In the genomic region with DNA sequence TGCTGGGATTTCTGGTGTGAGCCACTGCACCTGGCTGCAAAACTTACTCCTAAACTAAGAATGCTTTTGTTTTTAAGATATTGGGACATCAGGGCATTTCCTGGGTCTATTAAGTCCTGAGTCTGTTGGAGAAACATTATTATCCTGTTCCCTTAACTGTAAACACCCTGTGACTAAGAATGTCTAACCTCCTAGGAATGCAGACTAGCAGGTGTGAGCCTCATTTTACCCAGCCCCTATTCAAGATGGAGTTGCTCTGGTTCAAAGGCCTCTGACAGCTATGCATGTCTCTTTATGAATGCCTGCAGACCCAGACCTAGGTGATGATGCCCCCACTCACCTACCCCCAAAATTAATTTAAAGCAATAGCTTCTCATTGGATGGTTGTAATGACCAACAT, we compare ENCODE assay signal across 23 cellular contexts. TPM values are rescaled to one million over a fixed set of nuclear protein-coding genes. Genes with fewer than 3 reads are reported as not detected.
DNase-seq lines count a peak whose midpoint lies in the region; ATAC-seq, FAIRE-seq and TF ChIP-seq lines count a peak whose summit lies in the region.
"Had no signal": no experiment of that assay in that cellular context is flagged by ENCODE, and none has a peak within 500 bp of the region (broad histone marks: within the 10 kb centered on the region; RNA-seq: fewer than 3 reads in every experiment).

No MANE protein-coding gene starts in this region.

- H3K27ac ChIP-seq in A549: no peak overlapping the region
- H3K27ac ChIP-seq in ovary: no peak overlapping the region
- H3K27ac ChIP-seq: heart right ventricle, left ventricle myocardium inferior had no signal

- CTCF ChIA-PET in A549 (lab: Yijun Ruan, JAX): no interaction called here

- DNase-seq in A549 (ENCODE audit: low read depth in 1 of 2, low spot score in 1 of 2) (peak in 1 of 2 experiments; percentile 4), HT-29 (ENCODE audit: low spot score) (peak; percentile 9), astrocyte of the spinal cord (ENCODE audit: low read depth, low spot score) (peak; percentile 4), iris pigment epithelial cell (ENCODE audit: low read depth) (peak; percentile 84), NCI-H1417 treated with DMSO at 0.1 percent for 48 hours (lab: John Stamatoyannopoulos, UW) (no peak), ovary (no peak)
- no peak for DNase-seq in activated CD4-positive, alpha-beta T cell treated with anti-CD3 and anti-CD28 coated beads, Interleukin-2, amount 10 ng/mL, durations not matched to agents 24 days and 14 days
- DNase-seq: activated CD4-positive, alpha-beta T cell treated with anti-CD3 and anti-CD28 coated beads for 1 hour; activated CD8-positive, alpha-beta memory T cell treated with anti-CD3 and anti-CD28 coated beads, Interleukin-2, amount 50 U/mL, for 4 hours; activated naive CD4-positive, alpha-beta T cell treated with Interleukin-2 at 50 U/mL for 16 hours; CD8-positive, alpha-beta memory T cell; GF-D8; heart right ventricle; left ventricle myocardium inferior; naive thymus-derived CD8-positive, alpha-beta T cell; NCI-H1417; NCI-H526 treated with DMSO at 0.1 percent for 48 hours; stimulated activated CD4-positive, alpha-beta T cell treated with anti-CD3 and anti-CD28 coated beads, Interleukin-1b, Interleukin-23, amount 100 ng/mL, for 48 hours; T-helper 17 cell had no signal

- TF ChIP-seq RAD21 in A549 (conservative IDR thresholded peaks at IDR 0.05 in 1 of 2, IDR thresholded peaks at IDR 0.05 in 1 of 2): no peak

- intact Hi-C loops in activated CD4-positive, alpha-beta T cell treated with anti-CD3 and anti-CD28 coated beads, Interleukin-2, amount 10 ng/mL, durations not matched to agents 24 days and 14 days (cut with micrococcal nuclease): no loop called here
- intact Hi-C loops in ovary (cut with DNase I): no loop called here

- no peak overlapping the region for H3K27ac Mint-ChIP-seq in activated CD4-positive, alpha-beta T cell treated with anti-CD3 and anti-CD28 coated beads, Interleukin-2, amount 10 ng/mL, durations not matched to agents 24 days and 14 days
- H3K27ac Mint-ChIP-seq: CD8-positive, alpha-beta memory T cell; IgD-negative memory B cell; naive thymus-derived CD8-positive, alpha-beta T cell; T-helper 17 cell had no signal

- no peaks in the 10 kb centered on the region for H3K9me3 ChIP-seq in A549
- H3K9me3 ChIP-seq in ovary: no peaks in the 10 kb centered on the region
- H3K9me3 ChIP-seq: heart right ventricle, left ventricle myocardium inferior had no signal

- ATAC-seq in A549 (no peak), GM21367 (IDR thresholded peaks at IDR 0.05; ENCODE audit: unreplicated experiment) (no peak)
- ATAC-seq: heart right ventricle; naive thymus-derived CD8-positive, alpha-beta T cell; Panc1; T-helper 17 cell had no signal

- H3K4me1 ChIP-seq in A549 (0 out of 3 replicates have a peak, but pooled peaks cover 5% of the 10 kb centered on the region), ovary (ENCODE audit: insufficient read depth) (no peaks in the 10 kb centered on the region)
- H3K4me1 ChIP-seq: heart right ventricle, left ventricle myocardium inferior had no signal

- no peak for FAIRE-seq in A549 (lab: Jason Lieb, UNC)
- FAIRE-seq: A204.1 had no signal

- no peak for TF ChIP-seq POLR2A in A549 (IDR thresholded peaks at IDR 0.05; ENCODE audit: low read length)
- no peak for TF ChIP-seq POLR2A in ovary (IDR thresholded peaks at IDR 0.05)

- no peak overlapping the region for H3K4me3 Mint-ChIP-seq in activated CD4-positive, alpha-beta T cell treated with anti-CD3 and anti-CD28 coated beads, Interleukin-2, amount 10 ng/mL, durations not matched to agents 24 days and 14 days
- H3K4me3 Mint-ChIP-seq: CD8-positive, alpha-beta memory T cell; IgD-negative memory B cell; naive thymus-derived CD8-positive, alpha-beta T cell; T-helper 17 cell had no signal

- in situ Hi-C loops in astrocyte of the spinal cord (cut with HindIII; ENCODE audit: low sequenced_read_pairs): no loop called here

- no peaks in the 10 kb centered on the region for H3K36me3 ChIP-seq in ovary

- no peak overlapping the region for H3K4me2 ChIP-seq in A549

- H3K9me3 Mint-ChIP-seq in activated CD4-positive, alpha-beta T cell treated with anti-CD3 and anti-CD28 coated beads, Interleukin-2, amount 10 ng/mL, durations not matched to agents 24 days and 14 days: no peaks in the 10 kb centered on the region
- H3K9me3 Mint-ChIP-seq: CD8-positive, alpha-beta memory T cell; IgD-negative memory B cell; naive thymus-derived CD8-positive, alpha-beta T cell had no signal

- POLR2A ChIA-PET in A549 (lab: Yijun Ruan, JAX): no interaction called here

- TF ChIP-seq EP300 in A549 (IDR thresholded peaks at IDR 0.05) (no peak), ovary (IDR thresholded peaks at IDR 0.05) (no peak)

- TF ChIP-seq CTCF in A549 (IDR thresholded peaks at IDR 0.05): no peak
- no peak for TF ChIP-seq CTCF in astrocyte of the spinal cord (IDR thresholded peaks at IDR 0.05; ENCODE audit: low read depth, low read length)
- no peak for TF ChIP-seq CTCF in ovary (IDR thresholded peaks at IDR 0.05)

- H3K27me3 Mint-ChIP-seq in activated CD4-positive, alpha-beta T cell treated with anti-CD3 and anti-CD28 coated beads, Interleukin-2, amount 10 ng/mL, durations not matched to agents 24 days and 14 days: no peaks in the 10 kb centered on the region
- H3K27me3 Mint-ChIP-seq: CD8-positive, alpha-beta memory T cell; IgD-negative memory B cell; naive thymus-derived CD8-positive, alpha-beta T cell; T-helper 17 cell had no signal

- H3K27me3 ChIP-seq in ovary: no peaks in the 10 kb centered on the region
- H3K27me3 ChIP-seq: heart right ventricle had no signal

- peaks cover 33% of the 10 kb centered on the region for H3K36me3 Mint-ChIP-seq in activated CD4-positive, alpha-beta T cell treated with anti-CD3 and anti-CD28 coated beads, Interleukin-2, amount 10 ng/mL, durations not matched to agents 24 days and 14 days (ENCODE audit: low read depth)

- no peaks in the 10 kb centered on the region for H3K4me1 Mint-ChIP-seq in activated CD4-positive, alpha-beta T cell treated with anti-CD3 and anti-CD28 coated beads, Interleukin-2, amount 10 ng/mL, durations not matched to agents 24 days and 14 days
- H3K4me1 Mint-ChIP-seq: CD8-positive, alpha-beta memory T cell; naive thymus-derived CD8-positive, alpha-beta T cell; T-helper 17 cell had no signal

- H3K4me3 ChIP-seq in A549: no peak overlapping the region
- H3K4me3 ChIP-seq in astrocyte of the spinal cord (ENCODE audit: low read depth, low read length): no peak overlapping the region
- H3K4me3 ChIP-seq in ovary: no peak overlapping the region
- H3K4me3 ChIP-seq: heart right ventricle, left ventricle myocardium inferior had no signal

TF ChIP-seq in A549, 52 proteins besides CTCF, POLR2A, EP300 and RAD21 (continues in another document):
- TF ChIP-seq SREBF2 (IDR thresholded peaks at IDR 0.05) (no peak), CBX8 (IDR thresholded peaks at IDR 0.05) (no peak), MAZ (IDR thresholded peaks at IDR 0.05; ENCODE audit: borderline replicate concordance, low read depth, low read length) (no peak), CHD4 (IDR thresholded peaks at IDR 0.05; ENCODE audit: borderline replicate concordance) (no peak), HOXB13 (CRISPR knock-in tag; IDR thresholded peaks at IDR 0.05; ENCODE audit: low read depth) (0 out of 2 replicates have a peak, but pooled peaks have one; percentile 48)
- TF ChIP-seq, protein P1, sequence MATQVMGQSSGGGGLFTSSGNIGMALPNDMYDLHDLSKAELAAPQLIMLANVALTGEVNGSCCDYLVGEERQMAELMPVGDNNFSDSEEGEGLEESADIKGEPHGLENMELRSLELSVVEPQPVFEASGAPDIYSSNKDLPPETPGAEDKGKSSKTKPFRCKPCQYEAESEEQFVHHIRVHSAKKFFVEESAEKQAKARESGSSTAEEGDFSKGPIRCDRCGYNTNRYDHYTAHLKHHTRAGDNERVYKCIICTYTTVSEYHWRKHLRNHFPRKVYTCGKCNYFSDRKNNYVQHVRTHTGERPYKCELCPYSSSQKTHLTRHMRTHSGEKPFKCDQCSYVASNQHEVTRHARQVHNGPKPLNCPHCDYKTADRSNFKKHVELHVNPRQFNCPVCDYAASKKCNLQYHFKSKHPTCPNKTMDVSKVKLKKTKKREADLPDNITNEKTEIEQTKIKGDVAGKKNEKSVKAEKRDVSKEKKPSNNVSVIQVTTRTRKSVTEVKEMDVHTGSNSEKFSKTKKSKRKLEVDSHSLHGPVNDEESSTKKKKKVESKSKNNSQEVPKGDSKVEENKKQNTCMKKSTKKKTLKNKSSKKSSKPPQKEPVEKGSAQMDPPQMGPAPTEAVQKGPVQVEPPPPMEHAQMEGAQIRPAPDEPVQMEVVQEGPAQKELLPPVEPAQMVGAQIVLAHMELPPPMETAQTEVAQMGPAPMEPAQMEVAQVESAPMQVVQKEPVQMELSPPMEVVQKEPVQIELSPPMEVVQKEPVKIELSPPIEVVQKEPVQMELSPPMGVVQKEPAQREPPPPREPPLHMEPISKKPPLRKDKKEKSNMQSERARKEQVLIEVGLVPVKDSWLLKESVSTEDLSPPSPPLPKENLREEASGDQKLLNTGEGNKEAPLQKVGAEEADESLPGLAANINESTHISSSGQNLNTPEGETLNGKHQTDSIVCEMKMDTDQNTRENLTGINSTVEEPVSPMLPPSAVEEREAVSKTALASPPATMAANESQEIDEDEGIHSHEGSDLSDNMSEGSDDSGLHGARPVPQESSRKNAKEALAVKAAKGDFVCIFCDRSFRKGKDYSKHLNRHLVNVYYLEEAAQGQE (IDR thresholded peaks at IDR 0.05): no peak

RNA-seq across cellular contexts. Expression of a gene that starts 46.2 kb away (rescaled TPM):
- polyA plus RNA-seq in A549 (2011; rRNA removed) (6.1 and 10.1 TPM in 2 replicates), A549 (2017; fragmentation: RNase III; extraction: RNeasy Plus Mini Kit Qiagen cat#74134 plus additional on column Dnase treatment) (4.0 to 4.4 TPM (median 4.2 TPM) in 3 replicates), ovary (10 to 100 TPM; 12.1 to 20.9 TPM)
- polyA plus RNA-seq in A549 (2012; cell fraction: cytosol; rRNA removed): 4.4 and 5.2 TPM in 2 replicates
- 13.0 and 13.1 TPM in 2 replicates for polyA plus RNA-seq in A549 (2012; cell fraction: nucleus; rRNA removed)
- 13.9 and 18.3 TPM in 2 replicates for polyA minus RNA-seq in A549 (2011; rRNA and poly(A)+ RNA removed)
- 10.0 and 10.7 TPM in 2 replicates for total RNA-seq in HT-29 (2014; rRNA removed; shearing (Covaris generic))
- total RNA-seq in activated CD4-positive, alpha-beta T cell treated with anti-CD3 and anti-CD28 coated beads, Interleukin-2, amount 10 ng/mL, durations not matched to agents 24 days and 14 days: 37.9 and 40.6 TPM in 2 replicates
- total RNA-seq in ovary: 10 to 100 TPM; 18.2 to 73.3 (median 39.7) TPM

RNA-seq across cellular contexts. Expression of a gene that starts 50.1 kb away (rescaled TPM):
- 15.7 and 16.3 TPM in 2 replicates for polyA plus RNA-seq in A549 (2011; rRNA removed)
- polyA plus RNA-seq in A549 (2012; cell fraction: cytosol; rRNA removed): 2.5 and 3.7 TPM in 2 replicates
- 4.2 and 6.9 TPM in 2 replicates for polyA plus RNA-seq in A549 (2012; cell fraction: nucleus; rRNA removed)
- 5.6 to 6.0 TPM (median 5.9 TPM) in 3 replicates for polyA plus RNA-seq in A549 (2017; fragmentation: RNase III; extraction: RNeasy Plus Mini Kit Qiagen cat#74134 plus additional on column Dnase treatment)
- 57.4 and 58.2 TPM in 2 replicates for polyA minus RNA-seq in A549 (2011; rRNA and poly(A)+ RNA removed)
- 5.3 and 6.9 TPM in 2 replicates for total RNA-seq in HT-29 (2014; rRNA removed; shearing (Covaris generic))
- 61.0 and 63.6 TPM in 2 replicates for total RNA-seq in activated CD4-positive, alpha-beta T cell treated with anti-CD3 and anti-CD28 coated beads, Interleukin-2, amount 10 ng/mL, durations not matched to agents 24 days and 14 days
- total RNA-seq in ovary: 10 to 100 TPM; 14.3 to 52.0 (median 46.5) TPM
- polyA plus RNA-seq in ovary: 10 to 100 TPM in 1 of 2 donors, 1 to 10 TPM in 1; 6.3 to 12.4 TPM

Comparison
In these comparisons a context has a peak if more than half of its experiments do, and no peak if none do; other contexts are left out.
1. DNase-seq: peak in HT-29 (single experiment), astrocyte of the spinal cord (single experiment) and iris pigment epithelial cell (single experiment); none in NCI-H1417 treated with DMSO at 0.1 percent for 48 hours (single experiment), activated CD4-positive, alpha-beta T cell treated with anti-CD3 and anti-CD28 coated beads, Interleukin-2, amount 10 ng/mL, durations not matched to agents 24 days and 14 days (single experiment) and ovary (0 of 5).